9 cellular contexts compared by ENCODE assay signal in the genomic region with DNA sequence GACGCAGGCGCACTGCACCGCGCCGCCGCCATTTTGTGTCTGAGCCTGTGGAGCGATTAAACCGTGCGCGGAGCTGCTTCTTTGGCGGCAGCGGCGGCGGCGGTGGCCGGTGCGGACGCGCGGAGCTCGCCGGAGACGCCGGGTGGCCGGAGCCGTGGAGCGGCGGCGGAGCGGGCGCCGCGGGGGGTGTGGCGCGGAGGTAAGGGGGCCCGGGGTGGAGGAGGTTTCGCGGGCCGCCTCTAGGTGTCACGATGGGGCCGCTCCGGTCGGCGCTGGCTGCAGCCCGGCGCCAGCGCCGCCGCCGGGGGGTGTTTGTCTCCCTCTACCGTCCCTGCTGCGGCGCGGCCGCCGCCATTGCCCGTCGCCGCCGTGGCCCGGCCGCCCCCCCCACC. TPM values are rescaled to one million over a fixed set of nuclear protein-coding genes. Genes with fewer than 3 reads are reported as not detected.
DNase-seq lines count a peak whose midpoint lies in the region; ATAC-seq, FAIRE-seq and TF ChIP-seq lines count a peak whose summit lies in the region.
"Had no signal": no experiment of that assay in that cellular context is flagged by ENCODE, and none has a peak within 500 bp of the region (broad histone marks: within the 10 kb centered on the region; RNA-seq: fewer than 3 reads in every experiment).

A gene with protein sequence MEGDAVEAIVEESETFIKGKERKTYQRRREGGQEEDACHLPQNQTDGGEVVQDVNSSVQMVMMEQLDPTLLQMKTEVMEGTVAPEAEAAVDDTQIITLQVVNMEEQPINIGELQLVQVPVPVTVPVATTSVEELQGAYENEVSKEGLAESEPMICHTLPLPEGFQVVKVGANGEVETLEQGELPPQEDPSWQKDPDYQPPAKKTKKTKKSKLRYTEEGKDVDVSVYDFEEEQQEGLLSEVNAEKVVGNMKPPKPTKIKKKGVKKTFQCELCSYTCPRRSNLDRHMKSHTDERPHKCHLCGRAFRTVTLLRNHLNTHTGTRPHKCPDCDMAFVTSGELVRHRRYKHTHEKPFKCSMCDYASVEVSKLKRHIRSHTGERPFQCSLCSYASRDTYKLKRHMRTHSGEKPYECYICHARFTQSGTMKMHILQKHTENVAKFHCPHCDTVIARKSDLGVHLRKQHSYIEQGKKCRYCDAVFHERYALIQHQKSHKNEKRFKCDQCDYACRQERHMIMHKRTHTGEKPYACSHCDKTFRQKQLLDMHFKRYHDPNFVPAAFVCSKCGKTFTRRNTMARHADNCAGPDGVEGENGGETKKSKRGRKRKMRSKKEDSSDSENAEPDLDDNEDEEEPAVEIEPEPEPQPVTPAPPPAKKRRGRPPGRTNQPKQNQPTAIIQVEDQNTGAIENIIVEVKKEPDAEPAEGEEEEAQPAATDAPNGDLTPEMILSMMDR (plus strand): TSS at position 1 of the 392 bp plus-strand sequence. CDS start 48,307 bp downstream, outside the sequence.

- H3K79me1 ChIP-seq in H1 (ENCODE audit: low read depth, low read length) (peaks cover 10% of the 10 kb centered on the region), mesendoderm (ENCODE audit: low read length) (peaks cover 6% of the 10 kb centered on the region)

- peak within 1 kb of the TSS; percentile 98 for H3K27ac ChIP-seq in H1 (ENCODE audit: low read depth, low read length)
- H3K27ac ChIP-seq in mesendoderm (ENCODE audit: low read depth, low read length), result peak within 1 kb of the TSS; percentile 100

- H2BK20ac ChIP-seq in H1 (ENCODE audit: low read length), result no peak within 1 kb of the TSS

- peak within 1 kb of the TSS; percentile 98 for H3K56ac ChIP-seq in H1 (replicated peaks; ENCODE audit: insufficient read length, low read depth, low read length)
- H3K56ac ChIP-seq in mesendoderm (ENCODE audit: low read length), result peak within 1 kb of the TSS; percentile 98

- CTCF ChIA-PET in activated CD4-positive, alpha-beta T cell treated with anti-CD3 and anti-CD28 coated beads, Interleukin-2, amount 10 ng/mL, durations not matched to agents 7 days and 5 days (lab: Charles Lee), result interaction anchor here (0.6 to 9.8 kb wide), 28 partner anchors 8 to 692 kb away, joined by 3 to 93 read pairs (median 4); partner anchors contain the start of genes ACD, ATP6V0D1, C16orf86 and CARMIL2
- CTCF ChIA-PET in H1 (lab: Charles Lee; ENCODE audit: partially characterized antibody), result interaction anchor here (1.0 to 10.4 kb wide), 13 partner anchors 8 to 101 kb away, joined by 3 to 108 read pairs (median 7); no protein-coding TSS in a partner anchor

- POLR2A ChIA-PET in activated CD4-positive, alpha-beta T cell treated with anti-CD3 and anti-CD28 coated beads, Interleukin-2, amount 10 ng/mL, durations not matched to agents 7 days and 5 days (lab: Charles Lee), result interaction anchor here (1.0 to 1.5 kb wide), 3 partner anchors 98 to 748 kb away, joined by 3 read pairs; partner anchors contain the start of genes ACD, PRMT7 and SLC7A6OS
- POLR2A ChIA-PET in H1 (lab: Charles Lee; ENCODE audit: partially characterized antibody), result interaction anchor here (0.6 to 8.4 kb wide), 27 partner anchors 8 to 98 kb away, joined by 3 to 105 read pairs (median 5); partner anchors contain the start of genes ACD, ATP6V0D1, CARMIL2 and PARD6A

- H3K27ac Mint-ChIP-seq in activated CD4-positive, alpha-beta T cell treated with anti-CD3 and anti-CD28 coated beads, Interleukin-2, amount 10 ng/mL, durations not matched to agents 7 days and 5 days, result peak within 1 kb of the TSS; percentile 98

- no peaks in the 10 kb centered on the region for H3K9me3 Mint-ChIP-seq in activated CD4-positive, alpha-beta T cell treated with anti-CD3 and anti-CD28 coated beads, Interleukin-2, amount 10 ng/mL, durations not matched to agents 7 days and 5 days

- H3K4me2 ChIP-seq in H1 (ENCODE audit: insufficient read depth in 1 of 2, low read depth in 2 of 2, low read length in 2 of 2) (peak within 1 kb of the TSS; percentile 81 to 92), mesendoderm (ENCODE audit: low read length) (peak within 1 kb of the TSS; percentile 85)

- TF ChIP-seq EP300 in H1 (IDR thresholded peaks at IDR 0.05; ENCODE audit: borderline replicate concordance in 1 of 2, low read depth in 2 of 2, low read length in 2 of 2), result no peak

- H3K9ac ChIP-seq in H1 (replicated peaks in 1 of 4; ENCODE audit: extremely low read depth in 1 of 4, low read depth in 3 of 4, low read length in 3 of 4) (peak within 1 kb of the TSS; percentile 97 to 100 (median 99)), mesendoderm (ENCODE audit: low read length) (peak within 1 kb of the TSS; percentile 98)

- peaks cover 47% of the 10 kb centered on the region for H3K4me1 Mint-ChIP-seq in activated CD4-positive, alpha-beta T cell treated with anti-CD3 and anti-CD28 coated beads, Interleukin-2, amount 10 ng/mL, durations not matched to agents 7 days and 5 days

- DNase-seq in AG09309 (ENCODE audit: low read depth) (no peak), NCI-H2196 treated with DMSO at 0.1 percent for 48 hours (lab: John Stamatoyannopoulos, UW; ENCODE audit: unreplicated experiment) (peak; percentile 30), H1 (ENCODE audit: low read depth in 1 of 2, low spot score in 2 of 2) (no peak), mesendoderm (peak; percentile 80)
- peak; percentile 82 for DNase-seq in activated CD4-positive, alpha-beta T cell treated with anti-CD3 and anti-CD28 coated beads, Interleukin-2, amount 10 ng/mL, durations not matched to agents 7 days and 5 days
- DNase-seq in stimulated activated CD8-positive, alpha-beta memory T cell treated with anti-CD3 and anti-CD28 coated beads, Interleukin-15, amount 100 ng/mL, for 4 hours (ENCODE audit: low read depth in 2 of 2), result peak; percentile 63 to 77

- H3K27me3 Mint-ChIP-seq in activated CD4-positive, alpha-beta T cell treated with anti-CD3 and anti-CD28 coated beads, Interleukin-2, amount 10 ng/mL, durations not matched to agents 7 days and 5 days, result no peaks in the 10 kb centered on the region

- no peaks in the 10 kb centered on the region for H3K36me3 ChIP-seq in H1 (ENCODE audit: control insufficient read depth in 2 of 4, insufficient read depth in 4 of 4, low read length in 3 of 4)
- no peaks in the 10 kb centered on the region for H3K36me3 ChIP-seq in mesendoderm (ENCODE audit: control insufficient read depth, insufficient read depth, low read length)

- H3K23ac ChIP-seq in H1 (ENCODE audit: insufficient read length) (no peak within 1 kb of the TSS), mesendoderm (ENCODE audit: low read length) (peak within 1 kb of the TSS; percentile 15)

- H3K36me3 Mint-ChIP-seq in activated CD4-positive, alpha-beta T cell treated with anti-CD3 and anti-CD28 coated beads, Interleukin-2, amount 10 ng/mL, durations not matched to agents 7 days and 5 days (ENCODE audit: low read depth), result peaks cover 23% of the 10 kb centered on the region

- H3K4me3 ChIP-seq in AG09309 (ENCODE audit: control insufficient read depth, low read depth, low read length), result peak within 1 kb of the TSS; percentile 56
- peak within 1 kb of the TSS; percentile 76 to 94 (median 82) for H3K4me3 ChIP-seq in H1 (ENCODE audit: extremely low read depth in 1 of 4, insufficient read depth in 2 of 4, low read depth in 3 of 4, low read length in 4 of 4)
- peak within 1 kb of the TSS; percentile 77 for H3K4me3 ChIP-seq in mesendoderm (ENCODE audit: low read length)

- H3K4me3 Mint-ChIP-seq in activated CD4-positive, alpha-beta T cell treated with anti-CD3 and anti-CD28 coated beads, Interleukin-2, amount 10 ng/mL, durations not matched to agents 7 days and 5 days, result peak within 1 kb of the TSS; percentile 87

- peaks cover 3% of the 10 kb centered on the region for H3K23me2 ChIP-seq in H1 (ENCODE audit: low read depth, low read length)

- TF ChIP-seq CTCF in AG09309 (IDR thresholded peaks at IDR 0.05; ENCODE audit: control insufficient read depth, insufficient read depth, low read depth, low read length, missing control alignments), result peak; percentile 46
- peak; percentile 29 to 84 (median 41) for TF ChIP-seq CTCF in H1 (IDR thresholded peaks at IDR 0.05; ENCODE audit: control extremely low read depth in 1 of 3, insufficient read depth in 1 of 3, low read depth in 1 of 3, low read length in 3 of 3)

- H3K79me2 ChIP-seq in H1 (ENCODE audit: control insufficient read depth in 1 of 2, insufficient read depth in 2 of 2, low read length in 2 of 2) (peaks cover 16 to 62% of the 10 kb centered on the region in 2 experiments), mesendoderm (ENCODE audit: control insufficient read depth, insufficient read depth, low read length) (peaks cover 48% of the 10 kb centered on the region)

- H2AK5ac ChIP-seq in H1 (ENCODE audit: low read depth, low read length) (no peak within 1 kb of the TSS), mesendoderm (ENCODE audit: low read length) (no peak within 1 kb of the TSS)

- peak within 1 kb of the TSS; percentile 96 for H4K5ac ChIP-seq in H1 (ENCODE audit: insufficient read length, low read depth, low read length)
- no peak within 1 kb of the TSS for H4K5ac ChIP-seq in mesendoderm (ENCODE audit: low read length)

- H4K20me1 ChIP-seq in H1 (replicated peaks in 1 of 2; ENCODE audit: control insufficient read depth in 1 of 2, insufficient read depth in 2 of 2, low read length in 2 of 2), result peaks cover 0 to 2% of the 10 kb centered on the region in 2 experiments

- H2BK15ac ChIP-seq in H1 (ENCODE audit: low read length), result no peak within 1 kb of the TSS
- H2BK15ac ChIP-seq in mesendoderm (replicated peaks; ENCODE audit: low read depth), result no peak within 1 kb of the TSS

- H3K4me1 ChIP-seq in H1 (replicated peaks in 1 of 4; ENCODE audit: control insufficient read depth in 3 of 4, insufficient read depth in 4 of 4, low read length in 3 of 4) (peaks cover 0 to 7% (median 1%) of the 10 kb centered on the region in 4 experiments; a peak in 4 of 7 replicates), mesendoderm (ENCODE audit: control insufficient read depth, low read depth, low read length) (peaks cover 2% of the 10 kb centered on the region)

- FAIRE-seq in H1 (lab: Jason Lieb, UNC), result no peak
- FAIRE-seq: TTC549 had no signal

- peak within 1 kb of the TSS; percentile 85 for H3K4ac ChIP-seq in H1 (replicated peaks; ENCODE audit: insufficient read length, low read depth, low read length)
- peak within 1 kb of the TSS; percentile 99 for H3K4ac ChIP-seq in mesendoderm (ENCODE audit: low read depth, low read length)

- peak; percentile 11 for ATAC-seq in HG03060 (IDR thresholded peaks at IDR 0.05; ENCODE audit: low read depth, unreplicated experiment)

- H3K18ac ChIP-seq in H1 (ENCODE audit: extremely low read depth, low read length) (peak within 1 kb of the TSS; percentile 92), mesendoderm (ENCODE audit: low read length) (peak within 1 kb of the TSS; percentile 93)

- H3K9me3 ChIP-seq in H1 (ENCODE audit: insufficient read depth in 2 of 2, low read depth in 1 of 2, low read length in 1 of 2), result no peaks in the 10 kb centered on the region

- H2BK5ac ChIP-seq in H1 (ENCODE audit: low read depth, low read length) (peak within 1 kb of the TSS; percentile 98), mesendoderm (ENCODE audit: low read length) (peak within 1 kb of the TSS; percentile 88)

- H4K91ac ChIP-seq in H1 (replicated peaks; ENCODE audit: insufficient read length, low read length), result peak within 1 kb of the TSS; percentile 99

- peak within 1 kb of the TSS; percentile 100 for H4K8ac ChIP-seq in H1 (ENCODE audit: extremely low read depth, insufficient read depth, low read length)
- H4K8ac ChIP-seq in mesendoderm (ENCODE audit: low read depth, low read length), result peak within 1 kb of the TSS; percentile 58

- no peak within 1 kb of the TSS; the same call in 1 of the 2 replicates for H2BK12ac ChIP-seq in H1 (ENCODE audit: low read depth, low read length)

- no peaks in the 10 kb centered on the region for H3K27me3 ChIP-seq in H1 (replicated peaks in 1 of 4; ENCODE audit: control insufficient read depth in 3 of 4, extremely low read depth in 1 of 4, insufficient read depth in 3 of 4, low read length in 3 of 4)
- H3K27me3 ChIP-seq in mesendoderm (ENCODE audit: insufficient read depth, low read length, poor library complexity), result no peaks in the 10 kb centered on the region

- TF ChIP-seq RAD21 in H1 (IDR thresholded peaks at IDR 0.05 in 1 of 2, conservative IDR thresholded peaks at IDR 0.05 in 1 of 2; ENCODE audit: low read depth in 2 of 2, low read length in 2 of 2), result peak; percentile 24 to 65; a peak in 3 of 4 replicates

- H2BK120ac ChIP-seq in H1 (replicated peaks; ENCODE audit: low read depth, low read length) (no peak within 1 kb of the TSS), mesendoderm (ENCODE audit: low read depth, low read length) (peak within 1 kb of the TSS; percentile 76)

- peak; percentile 37 for TF ChIP-seq POLR2A in GM18526 (IDR thresholded peaks at IDR 0.05; ENCODE audit: extremely low read depth, insufficient read length)
- peak; percentile 51 to 75; a peak in 2 of 3 replicates for TF ChIP-seq POLR2A in H1 (IDR thresholded peaks at IDR 0.05; ENCODE audit: control extremely low read depth in 1 of 2, low read depth in 2 of 2, low read length in 2 of 2)

- H3K14ac ChIP-seq in H1 (ENCODE audit: insufficient read length), result no peak within 1 kb of the TSS

- 3% methylated on average over 36 of the region's 62 CpGs; no CpG with 5 or more reads in 1 of the 2 experiments for WGBS in H1 (ENCODE audit: extremely low coverage in 1 of 2, insufficient coverage in 1 of 2, insufficient read length in 1 of 2, insufficient replicate concordance in 2 of 2, low coverage in 1 of 2, low lambda C conversion rate in 2 of 2, missing lambda C conversion rate in 1 of 2), 2 experiments
- WGBS in mesendoderm (ENCODE audit: extremely low coverage, insufficient coverage, low lambda C conversion rate), result no CpG with 5 or more reads among the region's 62 CpGs

- no peak within 1 kb of the TSS; the same call in 1 of the 2 replicates for H2AFZ ChIP-seq in H1 (ENCODE audit: low read length)

RNA-seq across cellular contexts. Expression of the gene that starts here (rescaled TPM):
- 10 to 100 TPM; 87.1 to 98.5 TPM for total RNA-seq in activated CD4-positive, alpha-beta T cell treated with anti-CD3 and anti-CD28 coated beads, Interleukin-2, amount 10 ng/mL, durations not matched to agents 7 days and 5 days
- 66.0 and 67.5 TPM in 2 replicates for total RNA-seq in H1 (2021; fragmentation: NEBNext Ultra II Directional; extraction: Animal tissue kit (Norgen Biotek cat#: 25700))
- polyA plus RNA-seq in H1 (2011; rRNA removed), result 24.2 and 32.4 TPM in 2 replicates
- 37.2 TPM for polyA plus RNA-seq in H1 (2011; cell fraction: cytosol; rRNA removed)
- 29.2 TPM for polyA plus RNA-seq in H1 (2011; cell fraction: nucleus; rRNA removed)
- 43.4 to 53.6 TPM (median 48.6 TPM) in 4 replicates for polyA plus RNA-seq in H1 (2012, experiment 1 of 2)
- 8.4 TPM for polyA plus RNA-seq in H1 (2012, experiment 2 of 2)
- polyA plus RNA-seq in H1 (2013, experiment 1 of 2), result 36.9 TPM
- polyA plus RNA-seq in H1 (2013, experiment 2 of 2), result 34.8 TPM
- polyA minus RNA-seq in H1 (2011; rRNA and poly(A)+ RNA removed), result 68.3 and 71.1 TPM in 2 replicates
- polyA minus RNA-seq in H1 (2011; cell fraction: cytosol; rRNA and poly(A)+ RNA removed), result 32.3 TPM
- 38.8 TPM for polyA minus RNA-seq in H1 (2011; cell fraction: nucleus; rRNA and poly(A)+ RNA removed)
- 65.6 TPM for polyA plus RNA-seq in mesendoderm (2013, experiment 1 of 2)
- 66.3 TPM for polyA plus RNA-seq in mesendoderm (2013, experiment 2 of 2)

Comparison
In these comparisons a context has a peak if more than half of its experiments do, and no peak if none do; other contexts are left out.
1. DNase-seq: peak in NCI-H2196 treated with DMSO at 0.1 percent for 48 hours (single experiment), activated CD4-positive, alpha-beta T cell treated with anti-CD3 and anti-CD28 coated beads, Interleukin-2, amount 10 ng/mL, durations not matched to agents 7 days and 5 days (single experiment), mesendoderm (single experiment) and stimulated activated CD8-positive, alpha-beta memory T cell treated with anti-CD3 and anti-CD28 coated beads, Interleukin-15, amount 100 ng/mL, for 4 hours (2 of 2); none in AG09309 (single experiment) and H1 (0 of 2).
2. Peak in every context shown above with its lines, with median percentiles within 50 percentile points of each other: H3K4me3 ChIP-seq.